Comparison of ENCODE assay signal across 8 cellular contexts in genomic region chr13:110705826-110706569, GRCh38. TPM values are rescaled to one million over a fixed set of nuclear protein-coding genes. Genes with fewer than 3 reads are reported as not detected.
DNase-seq lines count a peak whose midpoint lies in the region; ATAC-seq and TF ChIP-seq lines count a peak whose summit lies in the region.

CARS2 (minus strand) TSS chr13:110706116; CDS start chr13:110706093, 23 bp downstream.

- H2AFZ ChIP-seq in PC-3 (ENCODE audit: low read length) = peak within 1 kb of the TSS; percentile 71

- no peaks in the 10 kb centered on the region for H3K27me3 ChIP-seq in PC-3 (ENCODE audit: low read length)

- peaks cover 22% of the 10 kb centered on the region for H3K4me1 ChIP-seq in PC-3 (ENCODE audit: insufficient read depth, low read length)
- H3K4me1 ChIP-seq in mucosa of descending colon (ENCODE audit: low read depth) = peaks cover 10% of the 10 kb centered on the region

- TF ChIP-seq CTCF in PC-3 (conservative IDR thresholded peaks at IDR 0.05; ENCODE audit: low read depth, low read length) (no peak), epithelial cell of esophagus (IDR thresholded peaks at IDR 0.05; ENCODE audit: insufficient read depth, low read depth, low read length, missing control alignments) (no peak), mucosa of descending colon (IDR thresholded peaks at IDR 0.05) (no peak)

- peaks cover 47% of the 10 kb centered on the region for H3K79me2 ChIP-seq in PC-3 (ENCODE audit: low read length)

- no peaks in the 10 kb centered on the region for H3F3A ChIP-seq in PC-3 (ENCODE audit: low read length, unreplicated experiment)

- no peaks in the 10 kb centered on the region for H3K9me2 ChIP-seq in PC-3 (replicated peaks; ENCODE audit: low read length)

- intact Hi-C loops in PC-3 (cut with micrococcal nuclease) = no loop called here
- intact Hi-C loops in mucosa of descending colon (cut with DNase I, micrococcal nuclease) = no loop called here

- H3K9ac ChIP-seq in PC-3 (ENCODE audit: low read length) = peak within 1 kb of the TSS; percentile 94

- no peaks in the 10 kb centered on the region for H4K20me1 ChIP-seq in PC-3 (ENCODE audit: low read length)

- POLR2A ChIA-PET in PC-3 (lab: Charles Lee; ENCODE audit: unreplicated experiment) = interaction anchor here (0.6 kb wide), 2 partner anchors 9 to 50 kb away, joined by 4 to 14 read pairs; no protein-coding TSS in a partner anchor

- no TSS peak for BruUV-seq in PC-3 (replicated peaks; lab: Mats Ljungman, UMichigan)

- CTCF ChIA-PET in PC-3 (lab: Charles Lee) = no interaction called here

- peak within 1 kb of the TSS; percentile 58 for H3K27ac ChIP-seq in PC-3 (ENCODE audit: low read length)

- H3K36me3 ChIP-seq in PC-3 (ENCODE audit: low read depth, low read length) = peaks cover 9% of the 10 kb centered on the region
- no peaks in the 10 kb centered on the region for H3K36me3 ChIP-seq in mucosa of descending colon (ENCODE audit: low read depth)

- H3K4me3 ChIP-seq in Jurkat, Clone E6-1 (ENCODE audit: low read length) = peak within 1 kb of the TSS; percentile 81
- H3K4me3 ChIP-seq in PC-3 (ENCODE audit: low read length) (peak within 1 kb of the TSS; percentile 80), epithelial cell of esophagus (ENCODE audit: low read length) (peak within 1 kb of the TSS; percentile 70), mucosa of descending colon (peak within 1 kb of the TSS; percentile 63)

- H3K9me3 ChIP-seq in PC-3 (ENCODE audit: low read length) (no peaks in the 10 kb centered on the region), mucosa of descending colon (no peaks in the 10 kb centered on the region)

- DNase-seq in DMS153 treated with DMSO at 0.1 percent for 48 hours (lab: John Stamatoyannopoulos, UW; ENCODE audit: unreplicated experiment) (peak; percentile 82), PC-3 (peak; percentile 94), activated T-cell treated with anti-CD3 and anti-CD28 coated beads for 4 hours (peak; percentile 88), epithelial cell of esophagus (ENCODE audit: low read depth) (peak; percentile 98), mucosa of descending colon (peak; percentile 96 to 99 (median 97))
- peak; percentile 88 for DNase-seq in Jurkat, Clone E6-1 (ENCODE audit: low read depth, low spot score)
- peak; percentile 93 for DNase-seq in stimulated activated CD8-positive, alpha-beta memory T cell treated with anti-CD3 and anti-CD28 coated beads, Interleukin-4, amount 100 ng/mL, for 24 hours (ENCODE audit: low read depth)

- peak; percentile 91 for ATAC-seq in GM21619 (IDR thresholded peaks at IDR 0.05; ENCODE audit: unreplicated experiment)
- ATAC-seq in PC-3 = peak; percentile 96
- ATAC-seq in mucosa of descending colon = peak; percentile 98

- peak within 1 kb of the TSS; percentile 88 for H3K4me2 ChIP-seq in PC-3 (ENCODE audit: low read length)

RNA-seq across cellular contexts. Expression of gene CARS2, which starts in this region (rescaled TPM):
- polyA plus RNA-seq in Jurkat, Clone E6-1 (2012; ENCODE audit: insufficient read depth, insufficient read length) = 62.0 TPM
- total RNA-seq in PC-3 (2014; rRNA removed) (70.9 and 72.9 TPM in 2 replicates), mucosa of descending colon (10 to 100 TPM; 39.8 to 71.4 (median 56.4) TPM)

Comparison
In these comparisons a context has a peak if more than half of its experiments do, and no peak if none do; other contexts are left out.
1. Peak in every context shown above with its lines: DNase-seq, ATAC-seq, H3K4me3 ChIP-seq and H3K27ac ChIP-seq.